Comparison of ENCODE assay signal across 17 cellular contexts in the genomic region with DNA sequence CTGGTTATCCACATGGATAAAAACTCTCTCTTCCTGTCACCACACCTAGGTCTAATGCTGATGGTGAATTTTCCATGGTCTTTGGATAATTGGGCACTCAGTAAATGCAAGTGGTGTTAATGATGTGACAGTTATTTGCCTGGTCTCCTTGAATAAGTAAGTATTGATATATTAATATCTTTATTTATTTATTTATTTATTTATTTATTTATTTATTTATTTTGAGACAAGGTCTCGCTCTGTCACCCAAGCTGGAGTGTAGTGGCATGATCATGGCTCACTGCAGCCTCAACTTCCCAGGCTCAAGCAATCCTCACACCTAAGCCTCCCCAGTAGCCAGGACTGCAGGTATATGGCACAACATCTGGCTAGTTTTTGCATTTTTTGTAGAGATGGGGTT.
DNase-seq lines count a peak whose midpoint lies in the region; ATAC-seq and TF ChIP-seq lines count a peak whose summit lies in the region.
"Had no signal": no experiment of that assay in that cellular context is flagged by ENCODE, and none has a peak within 500 bp of the region (broad histone marks: within the 10 kb centered on the region; RNA-seq: fewer than 3 reads in every experiment).

No MANE protein-coding gene starts in this region.

- POLR2A ChIA-PET in HEK293 (lab: Yijun Ruan, JAX): no interaction called here

- no peak for TF ChIP-seq CTCF in HEK293 (tag by site-specific recombination; IDR thresholded peaks at IDR 0.05)

- peaks cover 63% of the 10 kb centered on the region for H3K4me1 Mint-ChIP-seq in activated naive CD8-positive, alpha-beta T cell (ENCODE audit: low read depth)
- peaks cover 55% of the 10 kb centered on the region for H3K4me1 Mint-ChIP-seq in activated naive CD8-positive, alpha-beta T cell treated with anti-CD3 and anti-CD28 coated beads, Interleukin-2, amount 50 U/mL, for 24 hours
- peaks cover 19 to 24% of the 10 kb centered on the region in 2 donors for H3K4me1 Mint-ChIP-seq in effector memory CD8-positive, alpha-beta T cell (ENCODE audit: low read depth in 2 of 2)

- CTCF ChIA-PET in HEK293 (lab: Yijun Ruan, JAX): no interaction called here

- no peak for DNase-seq in activated naive CD8-positive, alpha-beta T cell treated with anti-CD3 and anti-CD28 coated beads, Interleukin-2, amount 50 U/mL, for 24 hours
- DNase-seq in effector memory CD8-positive, alpha-beta T cell: no peak
- DNase-seq in KG1 (lab: John Stamatoyannopoulos, UW) (no peak), NCI-H1930 (lab: John Stamatoyannopoulos, UW) (no peak)
- no peak for DNase-seq in stimulated activated CD4-positive, alpha-beta T cell treated with anti-CD3 and anti-CD28 coated beads, Interleukin-2, amount 100 ng/mL, for 24 hours
- DNase-seq: AML-193, DMS 273 treated with DMSO at 0.1 percent for 48 hours, EL, Kasumi-1, NCI-H1417, NCI-H2029, NCI-H510A, NCI-H82, SHP77 had no signal

- H3K27ac ChIP-seq in HEK293 (ENCODE audit: extremely low read depth, low read depth, low read length): no peak overlapping the region

- no peaks in the 10 kb centered on the region for H3K36me3 ChIP-seq in HEK293 (ENCODE audit: control insufficient read depth in 2 of 2, insufficient read depth in 1 of 2, low read length in 2 of 2)

- no peak overlapping the region for H3K4me3 Mint-ChIP-seq in activated naive CD8-positive, alpha-beta T cell
- no peak overlapping the region for H3K4me3 Mint-ChIP-seq in activated naive CD8-positive, alpha-beta T cell treated with anti-CD3 and anti-CD28 coated beads, Interleukin-2, amount 50 U/mL, for 24 hours
- peak overlapping the region; percentile 63 to 75 for H3K4me3 Mint-ChIP-seq in effector memory CD8-positive, alpha-beta T cell

- no peaks in the 10 kb centered on the region for H3K9me3 Mint-ChIP-seq in activated naive CD8-positive, alpha-beta T cell (ENCODE audit: low read depth)
- no peaks in the 10 kb centered on the region for H3K9me3 Mint-ChIP-seq in activated naive CD8-positive, alpha-beta T cell treated with anti-CD3 and anti-CD28 coated beads, Interleukin-2, amount 50 U/mL, for 24 hours
- H3K9me3 Mint-ChIP-seq in effector memory CD8-positive, alpha-beta T cell: no peaks in the 10 kb centered on the region

- H3K27me3 Mint-ChIP-seq in activated naive CD8-positive, alpha-beta T cell: no peaks in the 10 kb centered on the region
- H3K27me3 Mint-ChIP-seq in activated naive CD8-positive, alpha-beta T cell treated with anti-CD3 and anti-CD28 coated beads, Interleukin-2, amount 50 U/mL, for 24 hours: no peaks in the 10 kb centered on the region
- no peaks in the 10 kb centered on the region for H3K27me3 Mint-ChIP-seq in effector memory CD8-positive, alpha-beta T cell

- peak overlapping the region; percentile 83 for H3K27ac Mint-ChIP-seq in activated naive CD8-positive, alpha-beta T cell
- no peak overlapping the region for H3K27ac Mint-ChIP-seq in activated naive CD8-positive, alpha-beta T cell treated with anti-CD3 and anti-CD28 coated beads, Interleukin-2, amount 50 U/mL, for 24 hours
- H3K27ac Mint-ChIP-seq in effector memory CD8-positive, alpha-beta T cell: peak overlapping the region; percentile 51 to 90

- H3K36me3 Mint-ChIP-seq in activated naive CD8-positive, alpha-beta T cell: peaks cover 3% of the 10 kb centered on the region
- no peaks in the 10 kb centered on the region for H3K36me3 Mint-ChIP-seq in activated naive CD8-positive, alpha-beta T cell treated with anti-CD3 and anti-CD28 coated beads, Interleukin-2, amount 50 U/mL, for 24 hours (ENCODE audit: low read depth)
- peaks cover 4% of the 10 kb centered on the region for H3K36me3 Mint-ChIP-seq in effector memory CD8-positive, alpha-beta T cell (ENCODE audit: insufficient read depth)

- H3K4me1 ChIP-seq in HEK293 (ENCODE audit: control insufficient read depth, insufficient read depth, low read length): no peaks in the 10 kb centered on the region

- no peak for ATAC-seq in activated naive CD8-positive, alpha-beta T cell treated with anti-CD3 and anti-CD28 coated beads, Interleukin-2, amount 50 U/mL, for 24 hours
- no peak for ATAC-seq in effector memory CD8-positive, alpha-beta T cell (replicated peaks)
- ATAC-seq: HepG2 had no signal

- H3K4me3 ChIP-seq in HEK293 (ENCODE audit: low read depth, low read length): no peak overlapping the region

- no peaks in the 10 kb centered on the region for H3K9me3 ChIP-seq in HEK293 (ENCODE audit: control insufficient read depth, insufficient read depth, low read depth, low read length)

TF ChIP-seq in HEK293, 187 proteins besides CTCF, POLR2A, EP300 and RAD21:
- TF ChIP-seq BCL11A (tag by site-specific recombination; IDR thresholded peaks at IDR 0.05; ENCODE audit: low read depth) (no peak), ZNF555 (tag by site-specific recombination; conservative IDR thresholded peaks at IDR 0.05) (peak; percentile 42), ZNF549 (tag by site-specific recombination; IDR thresholded peaks at IDR 0.05) (no peak), ZNF623 (tag by site-specific recombination; IDR thresholded peaks at IDR 0.05) (peak; percentile 35; the same call in 1 of the 2 replicates), ZNF426 (tag by site-specific recombination; IDR thresholded peaks at IDR 0.05) (peak; percentile 51), ZNF211 (tag by site-specific recombination; IDR thresholded peaks at IDR 0.05; ENCODE audit: low read depth) (no peak), ZNF654 (tag by site-specific recombination; IDR thresholded peaks at IDR 0.05; ENCODE audit: low read depth) (0 out of 2 replicates have a peak, but pooled peaks have one; percentile 10), OSR2 (tag by site-specific recombination; IDR thresholded peaks at IDR 0.05) (no peak), ZNF670 (tag by site-specific recombination; IDR thresholded peaks at IDR 0.05; ENCODE audit: low read depth) (no peak), ZBTB8A (tag by site-specific recombination; IDR thresholded peaks at IDR 0.05) (0 out of 2 replicates have a peak, but pooled peaks have one; percentile 43), ZFHX2 (tag by site-specific recombination; conservative IDR thresholded peaks at IDR 0.05) (no peak), ZNF394 (tag by site-specific recombination; IDR thresholded peaks at IDR 0.05; ENCODE audit: borderline replicate concordance) (peak; percentile 73), ZBTB17 (tag by site-specific recombination; IDR thresholded peaks at IDR 0.05) (no peak)
- TF ChIP-seq, protein P1, sequence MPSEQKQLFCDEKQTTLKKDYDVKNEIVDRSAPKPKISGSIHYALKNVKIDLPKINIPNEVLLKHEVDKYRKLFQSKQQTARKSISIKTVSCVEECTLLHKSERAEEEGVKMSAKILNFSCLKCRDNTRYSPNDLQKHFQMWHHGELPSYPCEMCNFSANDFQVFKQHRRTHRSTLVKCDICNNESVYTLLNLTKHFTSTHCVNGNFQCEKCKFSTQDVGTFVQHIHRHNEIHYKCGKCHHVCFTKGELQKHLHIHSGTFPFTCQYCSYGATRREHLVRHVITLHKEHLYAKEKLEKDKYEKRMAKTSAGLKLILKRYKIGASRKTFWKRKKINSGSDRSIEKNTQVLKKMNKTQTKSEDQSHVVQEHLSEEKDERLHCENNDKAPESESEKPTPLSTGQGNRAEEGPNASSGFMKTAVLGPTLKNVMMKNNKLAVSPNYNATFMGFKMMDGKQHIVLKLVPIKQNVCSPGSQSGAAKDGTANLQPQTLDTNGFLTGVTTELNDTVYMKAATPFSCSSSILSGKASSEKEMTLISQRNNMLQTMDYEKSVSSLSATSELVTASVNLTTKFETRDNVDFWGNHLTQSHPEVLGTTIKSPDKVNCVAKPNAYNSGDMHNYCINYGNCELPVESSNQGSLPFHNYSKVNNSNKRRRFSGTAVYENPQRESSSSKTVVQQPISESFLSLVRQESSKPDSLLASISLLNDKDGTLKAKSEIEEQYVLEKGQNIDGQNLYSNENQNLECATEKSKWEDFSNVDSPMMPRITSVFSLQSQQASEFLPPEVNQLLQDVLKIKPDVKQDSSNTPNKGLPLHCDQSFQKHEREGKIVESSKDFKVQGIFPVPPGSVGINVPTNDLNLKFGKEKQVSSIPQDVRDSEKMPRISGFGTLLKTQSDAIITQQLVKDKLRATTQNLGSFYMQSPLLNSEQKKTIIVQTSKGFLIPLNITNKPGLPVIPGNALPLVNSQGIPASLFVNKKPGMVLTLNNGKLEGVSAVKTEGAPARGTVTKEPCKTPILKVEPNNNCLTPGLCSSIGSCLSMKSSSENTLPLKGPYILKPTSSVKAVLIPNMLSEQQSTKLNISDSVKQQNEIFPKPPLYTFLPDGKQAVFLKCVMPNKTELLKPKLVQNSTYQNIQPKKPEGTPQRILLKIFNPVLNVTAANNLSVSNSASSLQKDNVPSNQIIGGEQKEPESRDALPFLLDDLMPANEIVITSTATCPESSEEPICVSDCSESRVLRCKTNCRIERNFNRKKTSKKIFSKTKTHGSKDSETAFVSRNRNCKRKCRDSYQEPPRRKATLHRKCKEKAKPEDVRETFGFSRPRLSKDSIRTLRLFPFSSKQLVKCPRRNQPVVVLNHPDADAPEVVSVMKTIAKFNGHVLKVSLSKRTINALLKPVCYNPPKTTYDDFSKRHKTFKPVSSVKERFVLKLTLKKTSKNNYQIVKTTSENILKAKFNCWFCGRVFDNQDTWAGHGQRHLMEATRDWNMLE (tag by site-specific recombination; conservative IDR thresholded peaks at IDR 0.05; ENCODE audit: low read depth): peak; percentile 56
TF ChIP-seq in HEK293: peak in this region for 7.

Comparison
In these comparisons a context has a peak if more than half of its experiments do, and no peak if none do; other contexts are left out.
1. H3K4me3 Mint-ChIP-seq: peak in effector memory CD8-positive, alpha-beta T cell (2 of 2); none in activated naive CD8-positive, alpha-beta T cell (single experiment) and activated naive CD8-positive, alpha-beta T cell treated with anti-CD3 and anti-CD28 coated beads, Interleukin-2, amount 50 U/mL, for 24 hours (single experiment).